In the genomic region with DNA sequence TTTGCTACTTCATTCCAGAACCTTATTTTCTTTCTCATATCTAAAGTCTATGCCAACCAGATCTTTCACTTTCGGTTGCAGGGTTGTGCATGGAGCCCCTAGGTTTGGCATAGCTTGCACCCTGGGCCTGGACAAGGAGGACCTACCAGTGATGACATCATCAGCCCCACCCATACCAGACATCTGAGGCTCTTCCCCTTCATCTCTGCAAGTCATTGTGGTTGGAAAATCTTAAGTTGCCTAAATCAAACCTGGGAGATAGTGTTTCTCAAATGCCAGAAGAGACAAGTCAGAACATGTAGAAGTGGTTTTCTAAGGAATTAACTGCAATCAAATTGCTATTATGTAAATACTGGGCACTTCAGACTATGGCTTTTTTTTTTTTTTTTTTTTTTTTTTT, we compare ENCODE assay signal across 13 cellular contexts.
DNase-seq lines count a peak whose midpoint lies in the region; TF ChIP-seq lines count a peak whose summit lies in the region.
"Had no signal": no experiment of that assay in that cellular context is flagged by ENCODE, and none has a peak within 500 bp of the region (broad histone marks: within the 10 kb centered on the region; RNA-seq: fewer than 3 reads in every experiment).

No MANE protein-coding gene starts in this region.

- H3K27me3 Mint-ChIP-seq in endodermal cell (ENCODE audit: insufficient read depth), result no peaks in the 10 kb centered on the region

- H3K4me3 Mint-ChIP-seq in endodermal cell, result no peak overlapping the region

- intact Hi-C loops in OCI-LY7 (cut with micrococcal nuclease; ENCODE audit: unreplicated experiment), result no loop called here

- H3K9me3 Mint-ChIP-seq in endodermal cell, result peaks cover 6% of the 10 kb centered on the region
- H3K9me3 Mint-ChIP-seq: activated T-helper 2 cell treated with anti-CD3 and anti-CD28 coated beads, Interferon-gamma antibody, Interleukin-2, Interleukin-4, amounts not matched to agents 10 μg/mL and 5 μg/mL and 100 μg/mL, durations not matched to agents 14 hours and 24 hours and 36 hours had no signal

- no peaks in the 10 kb centered on the region for H3K9me3 ChIP-seq in MG63
- peaks cover 3% of the 10 kb centered on the region for H3K9me3 ChIP-seq in adipocyte (ENCODE audit: control insufficient read depth, low read length)
- no peaks in the 10 kb centered on the region for H3K9me3 ChIP-seq in OCI-LY7 (ENCODE audit: low read length)
- H3K9me3 ChIP-seq in endodermal cell (ENCODE audit: control insufficient read depth, low read length), result no peaks in the 10 kb centered on the region

- H3K9ac ChIP-seq in adipocyte (ENCODE audit: low read length) (peak overlapping the region; percentile 56), endodermal cell (ENCODE audit: extremely low read depth, low read length, poor library complexity, severe bottlenecking) (no peak overlapping the region)
- H3K9ac ChIP-seq: BLaER1 had no signal

- CTCF ChIA-PET in OCI-LY7 (lab: Charles Lee; ENCODE audit: unreplicated experiment), result no interaction called here

- H3K9me2 ChIP-seq in OCI-LY7 (ENCODE audit: insufficient read depth, low read length), result no peaks in the 10 kb centered on the region

- WGBS in endodermal cell (ENCODE audit: insufficient coverage in 1 of 2, insufficient read length in 1 of 2), 2 experiments, result 92 to 100% methylated on average over 1 of the region's 1 CpG

- no peak overlapping the region for H2AFZ ChIP-seq in OCI-LY7 (ENCODE audit: low read length)
- H2AFZ ChIP-seq: hepatocyte had no signal

- H3K36me3 ChIP-seq in MG63, result no peaks in the 10 kb centered on the region
- no peaks in the 10 kb centered on the region for H3K36me3 ChIP-seq in adipocyte (ENCODE audit: control insufficient read depth, insufficient read depth, low read length, severe bottlenecking)
- H3K36me3 ChIP-seq in OCI-LY7 (ENCODE audit: insufficient read depth, low read length), result no peaks in the 10 kb centered on the region
- H3K36me3 ChIP-seq in endodermal cell (ENCODE audit: control insufficient read depth, insufficient read depth, low read length), result no peaks in the 10 kb centered on the region
- H3K36me3 ChIP-seq: BLaER1 had no signal

- no TSS peak for BruUV-seq in OCI-LY7 (replicated peaks; lab: Mats Ljungman, UMichigan)

- H3K36me3 Mint-ChIP-seq in endodermal cell (ENCODE audit: low read depth), result no peaks in the 10 kb centered on the region

- no peaks in the 10 kb centered on the region for H4K20me1 ChIP-seq in OCI-LY7 (ENCODE audit: insufficient read depth, low read length)
- H4K20me1 ChIP-seq: BLaER1 had no signal

- H3K4me1 ChIP-seq in adipocyte (ENCODE audit: control insufficient read depth, insufficient read depth, low read length) (peaks cover 13% of the 10 kb centered on the region), OCI-LY7 (ENCODE audit: insufficient read depth, low read length, poor library complexity, severe bottlenecking) (no peaks in the 10 kb centered on the region), endodermal cell (ENCODE audit: control insufficient read depth, insufficient read depth, low read length) (no peaks in the 10 kb centered on the region)

- H3K27ac ChIP-seq in OCI-LY7 (ENCODE audit: low read depth, low read length, poor library complexity, severe bottlenecking) (no peak overlapping the region), endodermal cell (ENCODE audit: low read depth, low read length) (no peak overlapping the region)
- H3K27ac ChIP-seq: BLaER1, hepatocyte had no signal

- peak; percentile 24 to 26 for DNase-seq in activated T-cell treated with anti-CD3 and anti-CD28 coated beads, Interleukin-2, amount 50 U/mL, for 48 hours
- no peak for DNase-seq in activated T-cell treated with anti-CD3 and anti-CD28 coated beads, Interleukin-2, amount 50 U/mL, for 1 hour
- DNase-seq in MG63, result peak; percentile 26
- no peak for DNase-seq in adipocyte (ENCODE audit: low read depth)
- peak; percentile 8 to 26 for DNase-seq in stimulated activated CD8-positive, alpha-beta memory T cell treated with anti-CD3 and anti-CD28 coated beads, Interleukin-15, amount 100 ng/mL, for 48 hours (ENCODE audit: low read depth in 2 of 2)
- no peak for DNase-seq in OCI-LY7 (ENCODE audit: low spot score)
- no peak for DNase-seq in endodermal cell
- no peak for DNase-seq in central memory CD4-positive, alpha-beta T cell
- DNase-seq: KG1, NCI-H2227 treated with DMSO at 0.1 percent for 48 hours had no signal

- no peak for TF ChIP-seq CTCF in OCI-LY7 (conservative IDR thresholded peaks at IDR 0.05; ENCODE audit: low read length)
- no peak for TF ChIP-seq CTCF in endodermal cell (conservative IDR thresholded peaks at IDR 0.05)

- no peak overlapping the region for H3K27ac Mint-ChIP-seq in endodermal cell
- H3K27ac Mint-ChIP-seq: activated T-helper 2 cell treated with anti-CD3 and anti-CD28 coated beads, Interferon-gamma antibody, Interleukin-2, Interleukin-4, amounts not matched to agents 10 μg/mL and 5 μg/mL and 100 μg/mL, durations not matched to agents 14 hours and 24 hours and 36 hours had no signal

- H3K4me3 ChIP-seq in MG63 (no peak overlapping the region), adipocyte (ENCODE audit: low read length) (peak overlapping the region; percentile 55), OCI-LY7 (ENCODE audit: low read depth, low read length, poor library complexity, severe bottlenecking) (no peak overlapping the region), endodermal cell (ENCODE audit: low read length) (no peak overlapping the region)
- H3K4me3 ChIP-seq: BLaER1, hepatocyte had no signal

- POLR2A ChIA-PET in OCI-LY7 (lab: Charles Lee), result no interaction called here

- no peaks in the 10 kb centered on the region for H3K27me3 ChIP-seq in MG63
- no peaks in the 10 kb centered on the region for H3K27me3 ChIP-seq in adipocyte (replicated peaks; ENCODE audit: control insufficient read depth, insufficient read depth, low read length)
- H3K27me3 ChIP-seq in endodermal cell (ENCODE audit: control insufficient read depth, insufficient read depth, low read length, poor library complexity, severe bottlenecking), result no peaks in the 10 kb centered on the region
- H3K27me3 ChIP-seq: BLaER1, hepatocyte had no signal

- no peaks in the 10 kb centered on the region for H3K79me2 ChIP-seq in OCI-LY7 (ENCODE audit: insufficient read depth, low read depth, low read length)
- H3K79me2 ChIP-seq: hepatocyte had no signal

- H3K4me2 ChIP-seq in OCI-LY7 (ENCODE audit: low read length), result no peak overlapping the region
- H3K4me2 ChIP-seq: BLaER1, hepatocyte had no signal

- no peaks in the 10 kb centered on the region for H3K4me1 Mint-ChIP-seq in endodermal cell

Comparison
In these comparisons a context has a peak if more than half of its experiments do, and no peak if none do; other contexts are left out.
1. DNase-seq: peak in activated T-cell treated with anti-CD3 and anti-CD28 coated beads, Interleukin-2, amount 50 U/mL, for 48 hours (2 of 2), MG63 (single experiment) and stimulated activated CD8-positive, alpha-beta memory T cell treated with anti-CD3 and anti-CD28 coated beads, Interleukin-15, amount 100 ng/mL, for 48 hours (2 of 2); none in activated T-cell treated with anti-CD3 and anti-CD28 coated beads, Interleukin-2, amount 50 U/mL, for 1 hour (single experiment), adipocyte (single experiment), OCI-LY7 (single experiment), endodermal cell (single experiment) and central memory CD4-positive, alpha-beta T cell (single experiment).